Comparison of ENCODE assay signal across 17 cellular contexts in the genomic region with DNA sequence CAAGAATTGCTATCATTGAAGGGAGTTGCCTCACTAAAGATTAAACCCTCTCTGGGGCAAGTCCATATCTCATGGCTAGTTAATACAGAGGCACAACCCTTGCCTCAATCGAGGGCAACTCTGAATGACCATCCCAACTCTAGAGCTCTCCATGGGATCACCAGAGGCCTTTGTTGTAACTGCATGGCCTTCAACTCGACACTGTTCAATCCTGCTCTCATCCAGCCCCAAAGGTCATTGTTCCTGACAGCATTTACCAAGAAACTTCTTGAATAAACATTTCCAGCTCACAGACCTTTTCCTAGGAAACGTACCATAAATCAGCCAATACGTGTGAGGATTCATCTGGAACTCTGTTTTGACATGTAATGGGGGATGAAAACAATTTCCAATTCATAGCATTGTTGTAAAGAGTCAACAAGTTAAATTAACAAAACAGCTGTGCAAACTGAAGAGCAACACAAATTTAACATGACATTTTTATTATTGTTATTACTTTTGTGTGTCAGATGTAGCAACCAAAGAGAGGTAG.
DNase-seq lines count a peak whose midpoint lies in the region; ATAC-seq and TF ChIP-seq lines count a peak whose summit lies in the region.
"Had no signal": no experiment of that assay in that cellular context is flagged by ENCODE, and none has a peak within 500 bp of the region (broad histone marks: within the 10 kb centered on the region; RNA-seq: fewer than 3 reads in every experiment).

No MANE protein-coding gene starts in this region.

- H3K4me3 Mint-ChIP-seq in HFFc6 = no peak overlapping the region
- H3K4me3 Mint-ChIP-seq: CD4-positive, CD25-positive, alpha-beta regulatory T cell had no signal

- no peak overlapping the region for H2BK5ac ChIP-seq in mesenchymal stem cell (ENCODE audit: low read depth, low read length, poor library complexity, severe bottlenecking)

- H3K79me1 ChIP-seq in mesenchymal stem cell (replicated peaks; ENCODE audit: low read length, poor library complexity, severe bottlenecking) = no peaks in the 10 kb centered on the region

- H3K36me3 ChIP-seq in mesenchymal stem cell (ENCODE audit: control insufficient read depth in 1 of 2, insufficient read depth in 2 of 2, low read depth in 1 of 2, low read length in 2 of 2) = no peaks in the 10 kb centered on the region
- H3K36me3 ChIP-seq: BLaER1 treated with 17β-estradiol and CSF1 and Interleukin-3, amounts not matched to agents 10 nM and 100 nM had no signal

- peak overlapping the region in 1 of 2 experiments; percentile 8 for H3K18ac ChIP-seq in mesenchymal stem cell (ENCODE audit: low read depth in 1 of 2, low read length in 2 of 2)

- no peak overlapping the region for H3K4me2 ChIP-seq in mesenchymal stem cell (ENCODE audit: low read length, poor library complexity, severe bottlenecking)
- H3K4me2 ChIP-seq: BLaER1 treated with 17β-estradiol and CSF1 and Interleukin-3, amounts not matched to agents 10 nM and 100 nM had no signal

- H3K27me3 ChIP-seq in mesenchymal stem cell (ENCODE audit: control insufficient read depth in 1 of 2, insufficient read depth in 1 of 2, low read length in 2 of 2) = no peaks in the 10 kb centered on the region
- H3K27me3 ChIP-seq: BLaER1 treated with 17β-estradiol and CSF1 and Interleukin-3, amounts not matched to agents 10 nM and 100 nM had no signal

- no peak for TF ChIP-seq CTCF in HFFc6 (IDR thresholded peaks at IDR 0.05)

- H2AK5ac ChIP-seq in mesenchymal stem cell (ENCODE audit: low read length, severe bottlenecking) = no peak overlapping the region

- DNase-seq in COLO668 (lab: John Stamatoyannopoulos, UW; ENCODE audit: unreplicated experiment) (peak; percentile 53), NCI-H345 treated with DMSO at 0.1 percent for 48 hours (lab: John Stamatoyannopoulos, UW; ENCODE audit: unreplicated experiment) (peak; percentile 23), left kidney (ENCODE audit: low read depth, low spot score) (peak; percentile 79), mesenchymal stem cell (no peak), DMS53 treated with DMSO at 0.1 percent for 48 hours (lab: John Stamatoyannopoulos, UW; ENCODE audit: unreplicated experiment) (no peak), HFFc6 (no peak)
- DNase-seq: Calu3; CD4-positive, CD25-positive, alpha-beta regulatory T cell; DMS79 treated with DMSO at 0.1 percent for 48 hours; EL had no signal

- H3K4me1 Mint-ChIP-seq in HFFc6 (ENCODE audit: low read depth) = no peaks in the 10 kb centered on the region
- H3K4me1 Mint-ChIP-seq: CD4-positive, CD25-positive, alpha-beta regulatory T cell had no signal

- H3K9ac ChIP-seq in mesenchymal stem cell (ENCODE audit: low read length) = no peak overlapping the region
- H3K9ac ChIP-seq: BLaER1 treated with 17β-estradiol and CSF1 and Interleukin-3, amounts not matched to agents 10 nM and 100 nM had no signal

- no peak overlapping the region for H3K23ac ChIP-seq in mesenchymal stem cell (ENCODE audit: low read length in 2 of 2)

- H2BK12ac ChIP-seq in mesenchymal stem cell (ENCODE audit: low read length in 2 of 2) = peak overlapping the region in 1 of 2 experiments; percentile 34

- peaks cover 5% of the 10 kb centered on the region for H3K4me1 ChIP-seq in mesenchymal stem cell (ENCODE audit: control insufficient read depth, insufficient read depth, low read depth, low read length)
- H3K4me1 ChIP-seq: BLaER1 treated with 17β-estradiol and CSF1 and Interleukin-3, amounts not matched to agents 10 nM and 100 nM had no signal

- WGBS in mesenchymal stem cell = 9% methylated on average over 2 of the region's 4 CpGs

- peak overlapping the region; percentile 34 for H3K27ac ChIP-seq in mesenchymal stem cell (ENCODE audit: low read length, poor library complexity, severe bottlenecking)
- H3K27ac ChIP-seq: 22Rv1; BLaER1 treated with 17β-estradiol and CSF1 and Interleukin-3, amounts not matched to agents 10 nM and 100 nM; HL-60 had no signal

- no peak overlapping the region for H3K4ac ChIP-seq in mesenchymal stem cell (ENCODE audit: low read depth in 1 of 2, low read length in 2 of 2)

- ATAC-seq in GM18867 (IDR thresholded peaks at IDR 0.05; ENCODE audit: unreplicated experiment) (no peak), GM18517 (IDR thresholded peaks at IDR 0.05; ENCODE audit: unreplicated experiment) (no peak)
- ATAC-seq: HCT116, K562 had no signal

- H2AFZ ChIP-seq in mesenchymal stem cell (ENCODE audit: low read depth, low read length) = no peak overlapping the region

- no peak overlapping the region for H3K27ac Mint-ChIP-seq in HFFc6
- H3K27ac Mint-ChIP-seq: CD4-positive, CD25-positive, alpha-beta regulatory T cell had no signal

- no peaks in the 10 kb centered on the region for H3K9me3 Mint-ChIP-seq in HFFc6

- no peak overlapping the region for H4K91ac ChIP-seq in mesenchymal stem cell (ENCODE audit: low read length)

- H3K36me3 Mint-ChIP-seq in HFFc6 (ENCODE audit: low read depth) = no peaks in the 10 kb centered on the region
- H3K36me3 Mint-ChIP-seq: CD4-positive, CD25-positive, alpha-beta regulatory T cell had no signal

- H4K8ac ChIP-seq in mesenchymal stem cell (ENCODE audit: low read length) = no peak overlapping the region

- H2BK120ac ChIP-seq in mesenchymal stem cell (ENCODE audit: low read depth, low read length) = no peak overlapping the region

- H3K4me3 ChIP-seq in mesenchymal stem cell (ENCODE audit: insufficient read depth in 1 of 2, low read depth in 1 of 2, low read length in 2 of 2) = no peak overlapping the region
- H3K4me3 ChIP-seq: BLaER1 treated with 17β-estradiol and CSF1 and Interleukin-3, amounts not matched to agents 10 nM and 100 nM; K562 had no signal

- no peak overlapping the region for H3K14ac ChIP-seq in mesenchymal stem cell (ENCODE audit: low read length in 2 of 2)

- no peaks in the 10 kb centered on the region for H3K9me3 ChIP-seq in mesenchymal stem cell (ENCODE audit: control insufficient read depth, low read length)
- H3K9me3 ChIP-seq: BLaER1 treated with 17β-estradiol and CSF1 and Interleukin-3, amounts not matched to agents 10 nM and 100 nM had no signal

- peaks cover 8% of the 10 kb centered on the region; the same call in 1 of the 2 replicates for H3K27me3 Mint-ChIP-seq in HFFc6 (ENCODE audit: insufficient read depth)
- H3K27me3 Mint-ChIP-seq: CD4-positive, CD25-positive, alpha-beta regulatory T cell had no signal

- H2BK15ac ChIP-seq in mesenchymal stem cell (ENCODE audit: low read depth, poor library complexity, severe bottlenecking) = no peak overlapping the region

Comparison
In these comparisons a context has a peak if more than half of its experiments do, and no peak if none do; other contexts are left out.
1. DNase-seq: peak in COLO668 (single experiment), NCI-H345 treated with DMSO at 0.1 percent for 48 hours (single experiment) and left kidney (single experiment); none in mesenchymal stem cell (single experiment), DMS53 treated with DMSO at 0.1 percent for 48 hours (single experiment) and HFFc6 (single experiment).